ENCODE assay signal across 26 cellular contexts in genomic region chr9:10339152-10339551, GRCh38.
"Had no signal": no experiment of that assay in that cellular context is flagged by ENCODE, and none has a peak within 500 bp of the region (broad histone marks: within the 10 kb centered on the region; RNA-seq: fewer than 3 reads in every experiment).

No MANE protein-coding gene starts in this region.

- H3K36me3 ChIP-seq: esophagus squamous epithelium, lower lobe of right lung, neutrophil, right lobe of liver, stomach, thyroid gland, vagina had no signal

- H3K27me3 Mint-ChIP-seq: progenitor cell of endocrine pancreas had no signal

- DNase-seq: dermis blood vessel endothelial cell; effector memory CD4-positive, alpha-beta T cell; erythroblast; esophagus squamous epithelium; foreskin melanocyte; hypothalamus; left ventricle myocardium superior; lower lobe of right lung; natural killer cell; right lobe of liver; stimulated activated CD4-positive, alpha-beta T cell treated with anti-CD3 and anti-CD28 coated beads, Interleukin-12 subunit alpha, Interleukin-12 subunit beta, amount 100 ng/mL, for 4 hours; stimulated activated CD4-positive, alpha-beta T cell treated with anti-CD3 and anti-CD28 coated beads, Interleukin-1b, Interleukin-23, amount 100 ng/mL, for 48 hours; stimulated activated CD4-positive, alpha-beta T cell treated with anti-CD3 and anti-CD28 coated beads, Interleukin-4, amount 100 ng/mL, for 24 hours; stimulated activated naive CD4-positive, alpha-beta T cell treated with Interleukin-2 at 50 U/mL for 16 hours; stomach; thyroid gland; trophoblast cell had no signal

- H3K4me2 ChIP-seq: smooth muscle cell had no signal

- H3K27me3 ChIP-seq: esophagus squamous epithelium, neutrophil, right lobe of liver, stomach, thyroid gland, vagina had no signal

- H3K27ac ChIP-seq: coronary artery, esophagus squamous epithelium, lower lobe of right lung, neutrophil, parathyroid adenoma, right lobe of liver, stomach, thyroid gland, vagina had no signal

- H3K4me3 Mint-ChIP-seq: natural killer cell; stimulated activated effector memory CD8-positive, alpha-beta T cell treated with anti-CD3 and anti-CD28 coated beads, Interleukin-12 subunit alpha, Interleukin-12 subunit beta, amount 100 ng/mL, for 72 hours had no signal

- H2AFZ ChIP-seq: parathyroid adenoma had no signal

- H3K79me2 ChIP-seq: parathyroid adenoma had no signal

- FAIRE-seq: endometrium, keratinocyte had no signal

- H3K4me1 ChIP-seq: esophagus squamous epithelium, lower lobe of right lung, parathyroid adenoma, right lobe of liver, stomach, thyroid gland, vagina had no signal

- H3K9ac ChIP-seq: parathyroid adenoma had no signal

- H3K27ac Mint-ChIP-seq: natural killer cell; progenitor cell of endocrine pancreas; stimulated activated effector memory CD8-positive, alpha-beta T cell treated with anti-CD3 and anti-CD28 coated beads, Interleukin-12 subunit alpha, Interleukin-12 subunit beta, amount 100 ng/mL, for 72 hours had no signal

- H3K36me3 Mint-ChIP-seq: natural killer cell; stimulated activated effector memory CD8-positive, alpha-beta T cell treated with anti-CD3 and anti-CD28 coated beads, Interleukin-12 subunit alpha, Interleukin-12 subunit beta, amount 100 ng/mL, for 72 hours had no signal

- ATAC-seq: left ventricle myocardium superior; lower lobe of right lung; natural killer cell; right lobe of liver; stimulated activated effector memory CD8-positive, alpha-beta T cell treated with anti-CD3 and anti-CD28 coated beads, Interleukin-12 subunit alpha, Interleukin-12 subunit beta, amount 100 ng/mL, for 72 hours had no signal

- H3K4me3 ChIP-seq: coronary artery, esophagus squamous epithelium, lower lobe of right lung, right lobe of liver, smooth muscle cell, stomach, thyroid gland, vagina had no signal

- H3K4me1 Mint-ChIP-seq: natural killer cell; stimulated activated effector memory CD8-positive, alpha-beta T cell treated with anti-CD3 and anti-CD28 coated beads, Interleukin-12 subunit alpha, Interleukin-12 subunit beta, amount 100 ng/mL, for 72 hours had no signal

- H3K9me3 ChIP-seq: esophagus squamous epithelium, lower lobe of right lung, neutrophil, right lobe of liver, stomach, thyroid gland, vagina had no signal
